Comparison of ENCODE assay signal across 15 cellular contexts in genomic region chr1:51442616-51443015, GRCh38.
A peak's percentile ranks its signal among the peaks of the same experiment; 100 is the strongest.
DNase-seq lines count a peak whose midpoint lies in the region; ATAC-seq and TF ChIP-seq lines count a peak whose summit lies in the region.
"Had no signal": no experiment of that assay in that cellular context is flagged by ENCODE, and none has a peak within 500 bp of the region (broad histone marks: within the 10 kb centered on the region; RNA-seq: fewer than 3 reads in every experiment).

No MANE protein-coding gene starts in this region.

- peak overlapping the region; percentile 75 for H3K27ac Mint-ChIP-seq in activated CD8-positive, alpha-beta memory T cell treated with anti-CD3 and anti-CD28 coated beads, Interleukin-2, amount 10 ng/mL, durations not matched to agents 7 days and 5 days
- H3K27ac Mint-ChIP-seq in activated naive CD8-positive, alpha-beta T cell treated with anti-CD3 and anti-CD28 coated beads, Interleukin-2, amount 50 U/mL, for 24 hours = peak overlapping the region; percentile 23
- H3K27ac Mint-ChIP-seq in progenitor cell of endocrine pancreas = peak overlapping the region; percentile 1

- peaks cover 55% of the 10 kb centered on the region for H3K4me1 Mint-ChIP-seq in activated CD8-positive, alpha-beta memory T cell treated with anti-CD3 and anti-CD28 coated beads, Interleukin-2, amount 10 ng/mL, durations not matched to agents 7 days and 5 days
- peaks cover 43% of the 10 kb centered on the region for H3K4me1 Mint-ChIP-seq in activated naive CD8-positive, alpha-beta T cell treated with anti-CD3 and anti-CD28 coated beads, Interleukin-2, amount 50 U/mL, for 24 hours
- peaks cover 43% of the 10 kb centered on the region for H3K4me1 Mint-ChIP-seq in progenitor cell of endocrine pancreas (ENCODE audit: low read depth)

- intact Hi-C loops in posterior vena cava (cut with DNase I) = no loop called here

- no peak for DNase-seq in activated CD8-positive, alpha-beta memory T cell treated with anti-CD3 and anti-CD28 coated beads, Interleukin-2, amount 10 ng/mL, durations not matched to agents 7 days and 5 days
- DNase-seq in activated CD8-positive, alpha-beta memory T cell treated with anti-CD3 and anti-CD28 coated beads for 24 hours = no peak
- no peak for DNase-seq in activated naive CD8-positive, alpha-beta T cell treated with anti-CD3 and anti-CD28 coated beads, Interleukin-2, amount 50 U/mL, for 24 hours
- DNase-seq in progenitor cell of endocrine pancreas (ENCODE audit: low spot score, unreplicated experiment) = no peak
- no peak for DNase-seq in posterior vena cava (ENCODE audit: low spot score)
- DNase-seq in amniotic stem cell (lab: John Stamatoyannopoulos, UW) = no peak
- DNase-seq: DND-41, NCI-H1694, SJCRH30, spleen, transverse colon had no signal

- H3K4me1 ChIP-seq in HUES6 (ENCODE audit: control insufficient read depth, insufficient read depth, low read length) = no peaks in the 10 kb centered on the region
- H3K4me1 ChIP-seq: prostate gland, SJCRH30 had no signal

- H3K36me3 ChIP-seq in HUES6 (ENCODE audit: control insufficient read depth, insufficient read depth, low read length) = peaks cover 23% of the 10 kb centered on the region
- H3K36me3 ChIP-seq: prostate gland had no signal

- TF ChIP-seq CTCF in progenitor cell of endocrine pancreas (IDR thresholded peaks at IDR 0.05; ENCODE audit: unreplicated experiment) = no peak

- H3K36me3 Mint-ChIP-seq in activated CD8-positive, alpha-beta memory T cell treated with anti-CD3 and anti-CD28 coated beads, Interleukin-2, amount 10 ng/mL, durations not matched to agents 7 days and 5 days = peaks cover 47% of the 10 kb centered on the region
- H3K36me3 Mint-ChIP-seq in activated naive CD8-positive, alpha-beta T cell treated with anti-CD3 and anti-CD28 coated beads, Interleukin-2, amount 50 U/mL, for 24 hours (ENCODE audit: low read depth) = peaks cover 49% of the 10 kb centered on the region
- H3K36me3 Mint-ChIP-seq in progenitor cell of endocrine pancreas (ENCODE audit: insufficient read depth) = peaks cover 22% of the 10 kb centered on the region

- ATAC-seq in activated CD8-positive, alpha-beta memory T cell treated with anti-CD3 and anti-CD28 coated beads, Interleukin-2, amount 10 ng/mL, durations not matched to agents 7 days and 5 days = peak; percentile 21
- no peak for ATAC-seq in activated naive CD8-positive, alpha-beta T cell treated with anti-CD3 and anti-CD28 coated beads, Interleukin-2, amount 50 U/mL, for 24 hours
- no peak for ATAC-seq in HG03442 (IDR thresholded peaks at IDR 0.05; ENCODE audit: unreplicated experiment)
- ATAC-seq: stimulated activated effector memory CD8-positive, alpha-beta T cell treated with anti-CD3 and anti-CD28 coated beads, Interleukin-12 subunit alpha, Interleukin-12 subunit beta, amount 100 ng/mL, for 72 hours had no signal

- CTCF ChIA-PET in activated CD8-positive, alpha-beta memory T cell treated with anti-CD3 and anti-CD28 coated beads, Interleukin-2, amount 10 ng/mL, durations not matched to agents 7 days and 5 days (lab: Charles Lee) = interaction anchor here (2.3 kb wide), 1 partner anchor 20 kb away, joined by 4 read pairs; no protein-coding TSS in a partner anchor

- H3K27ac ChIP-seq in HUES6 (ENCODE audit: low read depth, low read length) = peak overlapping the region; percentile 21; the same call in 1 of the 2 replicates
- H3K27ac ChIP-seq: prostate gland, SJCRH30, transverse colon had no signal

- H3K4me3 ChIP-seq in HUES6 (ENCODE audit: low read depth, low read length) = no peak overlapping the region
- H3K4me3 ChIP-seq: prostate gland, SJCRH30, spleen, transverse colon had no signal

- H3K27me3 Mint-ChIP-seq in activated CD8-positive, alpha-beta memory T cell treated with anti-CD3 and anti-CD28 coated beads, Interleukin-2, amount 10 ng/mL, durations not matched to agents 7 days and 5 days = no peaks in the 10 kb centered on the region
- H3K27me3 Mint-ChIP-seq in activated naive CD8-positive, alpha-beta T cell treated with anti-CD3 and anti-CD28 coated beads, Interleukin-2, amount 50 U/mL, for 24 hours = no peaks in the 10 kb centered on the region
- no peaks in the 10 kb centered on the region for H3K27me3 Mint-ChIP-seq in progenitor cell of endocrine pancreas

- no peaks in the 10 kb centered on the region for H3K9me3 ChIP-seq in HUES6 (ENCODE audit: control insufficient read depth, insufficient read depth, low read depth, low read length)
- H3K9me3 ChIP-seq: prostate gland, SJCRH30, spleen, transverse colon had no signal

- H3K9ac ChIP-seq in HUES6 (ENCODE audit: low read length) = no peak overlapping the region

- H3K27me3 ChIP-seq in HUES6 (ENCODE audit: control insufficient read depth, insufficient read depth, low read length) = no peaks in the 10 kb centered on the region
- H3K27me3 ChIP-seq: SJCRH30, spleen, transverse colon had no signal

- no peak overlapping the region for H3K4me3 Mint-ChIP-seq in activated CD8-positive, alpha-beta memory T cell treated with anti-CD3 and anti-CD28 coated beads, Interleukin-2, amount 10 ng/mL, durations not matched to agents 7 days and 5 days
- no peak overlapping the region for H3K4me3 Mint-ChIP-seq in activated naive CD8-positive, alpha-beta T cell treated with anti-CD3 and anti-CD28 coated beads, Interleukin-2, amount 50 U/mL, for 24 hours
- peak overlapping the region; percentile 47 for H3K4me3 Mint-ChIP-seq in progenitor cell of endocrine pancreas (ENCODE audit: low read depth)
- H3K4me3 Mint-ChIP-seq: stimulated activated effector memory CD8-positive, alpha-beta T cell treated with anti-CD3 and anti-CD28 coated beads, Interleukin-12 subunit alpha, Interleukin-12 subunit beta, amount 100 ng/mL, for 72 hours had no signal

- H3K9me3 Mint-ChIP-seq in activated CD8-positive, alpha-beta memory T cell treated with anti-CD3 and anti-CD28 coated beads, Interleukin-2, amount 10 ng/mL, durations not matched to agents 7 days and 5 days (ENCODE audit: low read depth) = no peaks in the 10 kb centered on the region
- H3K9me3 Mint-ChIP-seq in activated naive CD8-positive, alpha-beta T cell treated with anti-CD3 and anti-CD28 coated beads, Interleukin-2, amount 50 U/mL, for 24 hours = no peaks in the 10 kb centered on the region
- H3K9me3 Mint-ChIP-seq in progenitor cell of endocrine pancreas (ENCODE audit: low read depth) = no peaks in the 10 kb centered on the region
- H3K9me3 Mint-ChIP-seq: stimulated activated effector memory CD8-positive, alpha-beta T cell treated with anti-CD3 and anti-CD28 coated beads, Interleukin-12 subunit alpha, Interleukin-12 subunit beta, amount 100 ng/mL, for 72 hours had no signal

Comparison
In these comparisons a context has a peak if more than half of its experiments do, and no peak if none do; other contexts are left out.
1. H3K27ac Mint-ChIP-seq: peak in every context shown above with its lines; median percentile 75 in activated CD8-positive, alpha-beta memory T cell treated with anti-CD3 and anti-CD28 coated beads, Interleukin-2, amount 10 ng/mL, durations not matched to agents 7 days and 5 days; 23 in activated naive CD8-positive, alpha-beta T cell treated with anti-CD3 and anti-CD28 coated beads, Interleukin-2, amount 50 U/mL, for 24 hours; 1 in progenitor cell of endocrine pancreas.